In the genomic region with DNA sequence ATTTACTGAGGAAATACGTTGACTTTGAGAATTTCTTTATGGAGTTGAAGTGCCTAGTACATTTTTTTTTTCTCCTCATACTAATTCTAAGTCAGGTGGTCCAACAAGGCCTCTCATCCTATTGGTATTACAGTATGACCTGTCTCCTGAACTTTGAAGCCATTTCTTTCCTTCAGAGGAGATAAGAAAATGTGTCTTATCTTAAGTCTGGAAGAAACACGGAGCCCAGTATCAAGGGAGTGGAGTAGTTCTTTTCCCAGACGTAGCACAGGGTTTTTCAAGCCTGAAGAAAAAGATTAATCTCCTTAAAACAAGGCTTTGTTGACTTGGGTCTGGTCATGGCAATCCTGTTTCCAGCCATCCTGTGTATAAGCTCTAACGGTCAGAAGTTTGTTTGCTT, we compare ENCODE assay signal across 19 cellular contexts.
"Had no signal": no experiment of that assay in that cellular context is flagged by ENCODE, and none has a peak within 500 bp of the region (broad histone marks: within the 10 kb centered on the region; RNA-seq: fewer than 3 reads in every experiment).

No MANE protein-coding gene starts in this region.

- H3K36me3 ChIP-seq: pancreas, right lobe of liver had no signal

- H3K9me3 ChIP-seq: pancreas, psoas muscle, right lobe of liver had no signal

- H3K4me1 ChIP-seq: psoas muscle had no signal

- H3K4me3 ChIP-seq: dorsolateral prefrontal cortex, pancreas, psoas muscle, right lobe of liver had no signal

- H3K27me3 ChIP-seq: dorsolateral prefrontal cortex, foreskin keratinocyte, pancreas, right lobe of liver had no signal

- DNase-seq: cortex of kidney; dorsolateral prefrontal cortex; effector memory CD4-positive, alpha-beta T cell; kidney; left colon; left ventricle myocardium superior; mesendoderm; naive B cell; occipital lobe; pancreas; psoas muscle; retina; right lobe of liver; stimulated activated CD4-positive, alpha-beta T cell treated with anti-CD3 and anti-CD28 coated beads, Interleukin-12 subunit alpha, Interleukin-12 subunit beta, amount 100 ng/mL, for 4 hours; stimulated activated CD4-positive, alpha-beta T cell treated with anti-CD3 and anti-CD28 coated beads, Interleukin-2, amount 100 ng/mL, for 48 hours; stimulated activated naive CD4-positive, alpha-beta T cell treated with Interleukin-2 at 50 U/mL for 16 hours; trophoblast cell had no signal

- H3K27ac ChIP-seq: dorsolateral prefrontal cortex, epithelial cell of prostate, foreskin keratinocyte, pancreas, psoas muscle, right lobe of liver had no signal
